In the genomic region with DNA sequence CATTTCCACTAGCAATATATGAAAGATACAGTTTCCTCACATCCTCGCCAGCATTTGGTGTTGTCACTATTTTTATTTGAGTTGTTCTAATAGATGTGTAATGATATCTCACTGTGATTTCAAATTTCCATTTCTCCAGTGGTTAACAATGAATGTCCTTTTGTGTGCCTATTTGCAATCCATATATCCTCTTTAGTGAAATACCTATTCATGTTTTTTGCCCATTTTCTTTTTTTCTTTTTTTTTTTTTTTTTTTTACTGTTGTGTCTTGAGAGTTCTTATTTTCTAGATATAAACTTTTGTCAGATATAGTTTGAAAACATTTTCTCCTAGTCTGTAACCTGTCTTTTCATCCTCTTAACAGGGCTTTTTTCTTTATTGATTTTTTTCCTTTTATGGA, we compare ENCODE assay signal across 35 cellular contexts.
"Had no signal": no experiment of that assay in that cellular context is flagged by ENCODE, and none has a peak within 500 bp of the region (broad histone marks: within the 10 kb centered on the region; RNA-seq: fewer than 3 reads in every experiment).

No MANE protein-coding gene starts in this region.

- H3K4me3 ChIP-seq: MG63 had no signal

- H3K36me3 ChIP-seq: MG63 had no signal

- H3K27me3 ChIP-seq: MG63 had no signal

- DNase-seq: Karpas-422, Kasumi-1, MG63, MM.1S, MV-4-11, NCI-H1048, NCI-H1092, NCI-H1092 treated with DMSO at 0.1 percent for 48 hours, NCI-H1105, NCI-H1105 treated with DMSO at 0.1 percent for 48 hours, NCI-H1417, NCI-H1417 treated with DMSO at 0.1 percent for 48 hours, NCI-H1436, NCI-H1436 treated with DMSO at 0.1 percent for 48 hours, NCI-H146, NCI-H1694, NCI-H1694 treated with DMSO at 0.1 percent for 48 hours, NCI-H187, NCI-H187 treated with DMSO at 0.1 percent for 48 hours, NCI-H1930, NCI-H2029, NCI-H2029 treated with DMSO at 0.1 percent for 48 hours, NCI-H2081, NCI-H2081 treated with DMSO at 0.1 percent for 48 hours, NCI-H2107, NCI-H2171, NCI-H2171 treated with DMSO at 0.1 percent for 48 hours, NCI-H2227 treated with DMSO at 0.1 percent for 48 hours, NCI-H226, NCI-H345, NCI-H446, NCI-H446 treated with DMSO at 0.1 percent for 48 hours, NCI-H510A, NCI-H510A treated with DMSO at 0.1 percent for 48 hours, NCI-H524 had no signal
